2 cellular contexts compared by ENCODE assay signal in genomic region chr4:15781427-15782095, GRCh38.
TF ChIP-seq lines count a peak whose summit lies in the region.

No MANE protein-coding gene starts in this region.

TF ChIP-seq in K562, 482 proteins besides CTCF, POLR2A, EP300 and RAD21:
- TF ChIP-seq SRF (CRISPR knock-in tag; IDR thresholded peaks at IDR 0.05) (no peak), ZNF134 (CRISPR knock-in tag; conservative IDR thresholded peaks at IDR 0.05) (peak; percentile 91)

TF ChIP-seq in HepG2, 621 proteins besides CTCF, POLR2A, EP300 and RAD21:
- TF ChIP-seq IRF1 (CRISPR knock-in tag; IDR thresholded peaks at IDR 0.05; ENCODE audit: low read depth): no peak
- no peak for TF ChIP-seq TARDBP (CRISPR knock-in tag; IDR thresholded peaks at IDR 0.05)
- TF ChIP-seq, protein P1, sequence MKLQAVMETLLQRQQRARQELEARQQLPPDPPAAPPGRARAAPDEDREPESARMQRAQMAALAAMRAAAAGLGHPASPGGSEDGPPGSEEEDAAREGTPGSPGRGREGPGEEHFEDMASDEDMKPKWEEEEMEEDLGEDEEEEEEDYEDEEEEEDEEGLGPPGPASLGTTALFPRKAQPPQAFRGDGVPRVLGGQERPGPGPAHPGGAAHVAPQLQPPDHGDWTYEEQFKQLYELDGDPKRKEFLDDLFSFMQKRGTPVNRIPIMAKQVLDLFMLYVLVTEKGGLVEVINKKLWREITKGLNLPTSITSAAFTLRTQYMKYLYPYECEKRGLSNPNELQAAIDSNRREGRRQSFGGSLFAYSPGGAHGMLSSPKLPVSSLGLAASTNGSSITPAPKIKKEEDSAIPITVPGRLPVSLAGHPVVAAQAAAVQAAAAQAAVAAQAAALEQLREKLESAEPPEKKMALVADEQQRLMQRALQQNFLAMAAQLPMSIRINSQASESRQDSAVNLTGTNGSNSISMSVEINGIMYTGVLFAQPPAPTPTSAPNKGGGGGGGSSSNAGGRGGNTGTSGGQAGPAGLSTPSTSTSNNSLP (IDR thresholded peaks at IDR 0.05; ENCODE audit: low read depth, low read length): no peak
- no peak for TF ChIP-seq GATA4 (IDR thresholded peaks at IDR 0.05; ENCODE audit: borderline replicate concordance, low read depth)
- TF ChIP-seq ZNF672 (CRISPR knock-in tag; IDR thresholded peaks at IDR 0.05): no peak
- TF ChIP-seq ZFP37 (CRISPR knock-in tag; IDR thresholded peaks at IDR 0.05; ENCODE audit: borderline replicate concordance): no peak
- no peak for TF ChIP-seq ZNF570 (CRISPR knock-in tag; IDR thresholded peaks at IDR 0.05; ENCODE audit: borderline replicate concordance)
- TF ChIP-seq FOSL1 (CRISPR knock-in tag; IDR thresholded peaks at IDR 0.05; ENCODE audit: borderline replicate concordance): no peak
- no peak for TF ChIP-seq ERF (CRISPR knock-in tag; IDR thresholded peaks at IDR 0.05)
- TF ChIP-seq TCF7 (IDR thresholded peaks at IDR 0.05; ENCODE audit: low read depth): no peak
- no peak for TF ChIP-seq HES4 (CRISPR knock-in tag; IDR thresholded peaks at IDR 0.05; ENCODE audit: borderline replicate concordance)
- TF ChIP-seq ZNF329 (CRISPR knock-in tag; IDR thresholded peaks at IDR 0.05; ENCODE audit: low read depth): no peak
- no peak for TF ChIP-seq ZNF878 (CRISPR knock-in tag; IDR thresholded peaks at IDR 0.05)
- TF ChIP-seq, protein P2, sequence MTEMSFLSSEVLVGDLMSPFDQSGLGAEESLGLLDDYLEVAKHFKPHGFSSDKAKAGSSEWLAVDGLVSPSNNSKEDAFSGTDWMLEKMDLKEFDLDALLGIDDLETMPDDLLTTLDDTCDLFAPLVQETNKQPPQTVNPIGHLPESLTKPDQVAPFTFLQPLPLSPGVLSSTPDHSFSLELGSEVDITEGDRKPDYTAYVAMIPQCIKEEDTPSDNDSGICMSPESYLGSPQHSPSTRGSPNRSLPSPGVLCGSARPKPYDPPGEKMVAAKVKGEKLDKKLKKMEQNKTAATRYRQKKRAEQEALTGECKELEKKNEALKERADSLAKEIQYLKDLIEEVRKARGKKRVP (CRISPR knock-in tag; IDR thresholded peaks at IDR 0.05): no peak
- no peak for TF ChIP-seq ZNF772 (CRISPR knock-in tag; IDR thresholded peaks at IDR 0.05)
